In the genomic region with DNA sequence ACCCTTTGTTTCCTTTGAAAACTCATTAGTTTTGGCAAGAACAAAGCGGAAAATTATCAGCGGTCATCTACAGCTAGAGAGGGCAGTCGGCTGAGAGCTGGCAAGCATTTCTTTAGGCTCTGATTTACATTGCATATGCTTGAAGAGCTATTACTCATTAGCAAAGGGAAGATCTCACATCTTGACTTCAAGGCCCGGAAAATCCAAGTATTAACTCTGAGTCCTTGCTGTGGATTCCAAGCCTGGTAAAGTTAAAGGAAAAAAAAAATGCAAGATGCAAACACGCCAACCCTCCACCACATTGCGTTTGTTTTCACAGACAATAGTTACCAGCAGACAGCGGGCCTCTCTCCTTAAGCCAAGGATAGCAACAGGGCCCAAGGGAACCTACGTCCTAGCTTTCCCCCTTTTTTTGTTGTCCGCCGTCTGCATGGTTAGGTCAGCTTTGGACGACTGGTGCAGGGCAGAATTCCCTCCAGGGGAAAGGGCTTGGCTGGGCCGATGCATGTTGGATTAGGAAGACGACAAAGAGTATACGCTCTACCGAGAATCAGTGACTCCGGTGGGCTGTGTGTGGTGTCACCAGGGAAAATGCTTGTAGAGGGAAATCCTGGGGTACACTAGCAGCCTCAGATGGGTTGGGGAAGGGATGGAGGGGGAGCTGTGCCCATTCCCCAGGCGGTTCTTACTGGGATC, we compare ENCODE assay signal across 10 cellular contexts. TPM values are rescaled to one million over a fixed set of nuclear protein-coding genes. Genes with fewer than 3 reads are reported as not detected.
DNase-seq lines count a peak whose midpoint lies in the region; ATAC-seq, FAIRE-seq and TF ChIP-seq lines count a peak whose summit lies in the region.
"Had no signal": no experiment of that assay in that cellular context is flagged by ENCODE, and none has a peak within 500 bp of the region (broad histone marks: within the 10 kb centered on the region; RNA-seq: fewer than 3 reads in every experiment).

No MANE protein-coding gene starts in this region.

- no peak for TF ChIP-seq RAD21 in HepG2 (CRISPR knock-in tag; IDR thresholded peaks at IDR 0.05)

- FAIRE-seq in HepG2 (lab: Jason Lieb, UNC) = no peak
- FAIRE-seq: endometrium had no signal

- CTCF ChIA-PET in HepG2 (lab: Yijun Ruan, JAX; ENCODE audit: low intra/inter-chr PET ratio, low total read pairs) = no interaction called here

- 67% methylated on average over 17 of the region's 17 CpGs for WGBS in hepatocyte (ENCODE audit: low lambda C conversion rate, missing lambda C conversion rate)
- WGBS in HepG2 (ENCODE audit: low lambda C conversion rate) = 61% methylated on average over 16 of the region's 17 CpGs

- H3K9ac ChIP-seq in HepG2 (ENCODE audit: insufficient read depth, low read depth, low read length) = no peak overlapping the region

- TF ChIP-seq EP300 in HepG2 (IDR thresholded peaks at IDR 0.05; ENCODE audit: low read depth in 2 of 2, low read length in 2 of 2) (no peak), HepG2 (CRISPR knock-in tag; IDR thresholded peaks at IDR 0.05; ENCODE audit: borderline replicate concordance) (no peak)

- TF ChIP-seq POLR2A in HepG2 (IDR thresholded peaks at IDR 0.05; ENCODE audit: insufficient read depth in 1 of 2, low read depth in 2 of 2, low read length in 2 of 2) = no peak

- H3K4me1 ChIP-seq in hepatocyte (ENCODE audit: insufficient read depth) = peaks cover 5% of the 10 kb centered on the region
- H3K4me1 ChIP-seq in HepG2 (ENCODE audit: insufficient read depth, low read length) = no peaks in the 10 kb centered on the region

- POLR2A ChIA-PET in HepG2 (lab: Yijun Ruan, JAX) = no interaction called here

- H4K20me1 ChIP-seq in hepatocyte (ENCODE audit: insufficient read depth, poor library complexity, severe bottlenecking) (no peaks in the 10 kb centered on the region), HepG2 (ENCODE audit: insufficient read depth, low read length) (no peaks in the 10 kb centered on the region)

- intact Hi-C loops in HepG2 (cut with micrococcal nuclease; ENCODE audit: unreplicated experiment) = no loop called here

- H3K9me2 ChIP-seq in hepatocyte (replicated peaks; ENCODE audit: insufficient read depth) = no peaks in the 10 kb centered on the region

- TF ChIP-seq CTCF in VCaP (conservative IDR thresholded peaks at IDR 0.05) = no peak
- no peak for TF ChIP-seq CTCF in hepatocyte (IDR thresholded peaks at IDR 0.05; ENCODE audit: poor library complexity)
- no peak for TF ChIP-seq CTCF in HepG2 (CRISPR knock-in tag; IDR thresholded peaks at IDR 0.05)

- ATAC-seq in HepG2 (no peak), HG03045 (IDR thresholded peaks at IDR 0.05; ENCODE audit: unreplicated experiment) (no peak)

- in situ Hi-C loops in HepG2 (cut with HindIII; ENCODE audit: extremely low pct_ligation_motif_present, low pct_unique_long_range_greater_than_20kb) = no loop called here

- H3K9me3 ChIP-seq in hepatocyte (ENCODE audit: low read depth) (no peaks in the 10 kb centered on the region), HepG2 (ENCODE audit: low read length) (no peaks in the 10 kb centered on the region)

- H3K36me3 ChIP-seq in hepatocyte (replicated peaks; ENCODE audit: insufficient read depth, low read depth) = no peaks in the 10 kb centered on the region
- H3K36me3 ChIP-seq in HepG2 (replicated peaks in 1 of 2; ENCODE audit: control insufficient read depth in 1 of 2, insufficient read depth in 2 of 2, low read length in 2 of 2) = no peaks in the 10 kb centered on the region

- peak overlapping the region; percentile 82 for H3K27ac ChIP-seq in VCaP
- H3K27ac ChIP-seq in hepatocyte = no peak overlapping the region
- H3K27ac ChIP-seq in HepG2 (ENCODE audit: extremely low read length, insufficient read depth, low read length) = no peak overlapping the region

- peak; percentile 56 for DNase-seq in activated CD8-positive, alpha-beta memory T cell treated with anti-CD3 and anti-CD28 coated beads for 24 hours
- no peak for DNase-seq in activated CD8-positive, alpha-beta memory T cell treated with anti-CD3 and anti-CD28 coated beads, Interleukin-2, amount 50 U/mL, for 4 hours
- DNase-seq in hepatocyte (ENCODE audit: low spot score) (no peak), retina (peak; percentile 78), HepG2 (ENCODE audit: low spot score) (no peak)
- DNase-seq in stimulated activated CD4-positive, alpha-beta T cell treated with anti-CD3 and anti-CD28 coated beads, Interleukin-4, amount 100 ng/mL, for 24 hours = no peak
- DNase-seq: SIG-M5 had no signal

- no TSS peak for BruUV-seq in HepG2 (replicated peaks; lab: Mats Ljungman, UMichigan)

- H3K79me2 ChIP-seq in hepatocyte = no peaks in the 10 kb centered on the region
- no peaks in the 10 kb centered on the region for H3K79me2 ChIP-seq in HepG2 (ENCODE audit: insufficient read depth, low read length)

- H3K27me3 ChIP-seq in hepatocyte = no peaks in the 10 kb centered on the region
- H3K27me3 ChIP-seq in HepG2 (ENCODE audit: control insufficient read depth in 1 of 2, insufficient read depth in 2 of 2, low read length in 2 of 2) = no peaks in the 10 kb centered on the region; a peak in 1 of 5 replicates

- H3K4me3 ChIP-seq in hepatocyte = no peak overlapping the region
- no peak overlapping the region for H3K4me3 ChIP-seq in HepG2 (replicated peaks in 1 of 3; ENCODE audit: insufficient read depth in 1 of 3, low read depth in 2 of 3, low read length in 3 of 3)

- H2AFZ ChIP-seq in hepatocyte (no peak overlapping the region), HepG2 (ENCODE audit: low read length) (no peak overlapping the region)

- H3K4me2 ChIP-seq in hepatocyte (peak overlapping the region; percentile 87), HepG2 (ENCODE audit: low read depth, low read length) (no peak overlapping the region)

TF ChIP-seq in HepG2, 621 proteins besides CTCF, POLR2A, EP300 and RAD21 (continues in another document):
- TF ChIP-seq TRIM24 (CRISPR knock-in tag; IDR thresholded peaks at IDR 0.05) = no peak
- TF ChIP-seq HNRNPL (IDR thresholded peaks at IDR 0.05; ENCODE audit: low read depth, low read length) = no peak
- TF ChIP-seq, protein P1, sequence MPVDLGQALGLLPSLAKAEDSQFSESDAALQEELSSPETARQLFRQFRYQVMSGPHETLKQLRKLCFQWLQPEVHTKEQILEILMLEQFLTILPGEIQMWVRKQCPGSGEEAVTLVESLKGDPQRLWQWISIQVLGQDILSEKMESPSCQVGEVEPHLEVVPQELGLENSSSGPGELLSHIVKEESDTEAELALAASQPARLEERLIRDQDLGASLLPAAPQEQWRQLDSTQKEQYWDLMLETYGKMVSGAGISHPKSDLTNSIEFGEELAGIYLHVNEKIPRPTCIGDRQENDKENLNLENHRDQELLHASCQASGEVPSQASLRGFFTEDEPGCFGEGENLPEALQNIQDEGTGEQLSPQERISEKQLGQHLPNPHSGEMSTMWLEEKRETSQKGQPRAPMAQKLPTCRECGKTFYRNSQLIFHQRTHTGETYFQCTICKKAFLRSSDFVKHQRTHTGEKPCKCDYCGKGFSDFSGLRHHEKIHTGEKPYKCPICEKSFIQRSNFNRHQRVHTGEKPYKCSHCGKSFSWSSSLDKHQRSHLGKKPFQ (CRISPR knock-in tag; IDR thresholded peaks at IDR 0.05; ENCODE audit: insufficient replicate concordance) = no peak

RNA-seq across cellular contexts. Expression of a gene that starts 1.7 kb away (rescaled TPM):
- total RNA-seq in hepatocyte (1.5 and 1.8 TPM in 2 replicates), HepG2 (2016; rRNA removed; fragmentation: Illumina TruSeq; extraction: Trizol) (0.15 and 0.60 TPM in 2 replicates)
- polyA plus RNA-seq in hepatocyte (6.4 and 6.7 TPM in 2 replicates), HepG2 (2011; rRNA removed) (0.22 and 0.45 TPM in 2 replicates)
- total RNA-seq in HepG2 (2016; cell fraction: cytosol; rRNA removed; fragmentation: Illumina TruSeq; extraction: Trizol; ENCODE audit: low read depth) = 0.51 TPM in 1 of 2 replicates, not detected in the other
- 0.30 and 0.79 TPM in 2 replicates for total RNA-seq in HepG2 (2016; cell fraction: insoluble cytoplasmic fraction; rRNA removed; fragmentation: Illumina TruSeq; extraction: Trizol)
- total RNA-seq in HepG2 (2016; cell fraction: membrane; rRNA removed; fragmentation: Illumina TruSeq; extraction: Trizol) = 0.31 and 0.38 TPM in 2 replicates
- 0.96 TPM in 1 of 2 replicates, not detected in the other for total RNA-seq in HepG2 (2016; cell fraction: nucleus; rRNA removed; fragmentation: Illumina TruSeq; extraction: Trizol)
- polyA plus RNA-seq in HepG2 (2011; cell fraction: cytosol; rRNA removed) = 0.09 and 0.18 TPM in 2 replicates
- polyA plus RNA-seq in HepG2 (2011; cell fraction: nucleus; rRNA removed) = 0.69 and 0.88 TPM in 2 replicates
- polyA plus RNA-seq in HepG2 (2012) = 0.47 and 0.92 TPM in 2 replicates
- 0.32 and 0.66 TPM in 2 replicates for polyA plus RNA-seq in HepG2 (2016; cell fraction: cytosol; fragmentation: Illumina TruSeq; extraction: Trizol; ENCODE audit: low read depth)
- 0.58 and 0.72 TPM in 2 replicates for polyA plus RNA-seq in HepG2 (2016; cell fraction: insoluble cytoplasmic fraction; fragmentation: Illumina TruSeq; extraction: Trizol; ENCODE audit: low read depth)
- polyA plus RNA-seq in HepG2 (2016; cell fraction: membrane; fragmentation: Illumina TruSeq; extraction: Trizol; ENCODE audit: low read depth) = 0.20 and 0.56 TPM in 2 replicates
- not detected in 2 replicates for polyA plus RNA-seq in HepG2 (2016; cell fraction: nucleus; fragmentation: Illumina TruSeq; extraction: Trizol; ENCODE audit: insufficient read depth, low read depth)
- 0.10 and 0.42 TPM in 2 replicates for polyA minus RNA-seq in HepG2 (2011; rRNA and poly(A)+ RNA removed; ENCODE audit: low replicate concordance)
- not detected in 2 replicates for polyA minus RNA-seq in HepG2 (2011; cell fraction: cytosol; rRNA and poly(A)+ RNA removed)
- 0.26 and 0.62 TPM in 2 replicates for polyA minus RNA-seq in HepG2 (2011; cell fraction: nucleus; rRNA and poly(A)+ RNA removed)

Comparison
In these comparisons a context has a peak if more than half of its experiments do, and no peak if none do; other contexts are left out.
1. DNase-seq: peak in activated CD8-positive, alpha-beta memory T cell treated with anti-CD3 and anti-CD28 coated beads for 24 hours (single experiment) and retina (single experiment); none in activated CD8-positive, alpha-beta memory T cell treated with anti-CD3 and anti-CD28 coated beads, Interleukin-2, amount 50 U/mL, for 4 hours (single experiment), hepatocyte (single experiment), HepG2 (single experiment) and stimulated activated CD4-positive, alpha-beta T cell treated with anti-CD3 and anti-CD28 coated beads, Interleukin-4, amount 100 ng/mL, for 24 hours (single experiment).